In genomic region chr15:40554164-40554530, GRCh38 we compare ENCODE assay signal across 1 cellular context.
TF ChIP-seq lines count a peak whose summit lies in the region.

No MANE protein-coding gene starts in this region.

TF ChIP-seq in GM23338, 12 proteins besides CTCF, POLR2A, EP300 and RAD21 (continued from another document):
- TF ChIP-seq NANOG (IDR thresholded peaks at IDR 0.05; ENCODE audit: borderline replicate concordance) (no peak), EZH2phosphoT487 (IDR thresholded peaks at IDR 0.05; ENCODE audit: unreplicated experiment) (no peak), POLR2AphosphoS5 (IDR thresholded peaks at IDR 0.05; ENCODE audit: low read depth) (no peak)
